9 cellular contexts compared by ENCODE assay signal in genomic region chr11:57322881-57323467, GRCh38. TPM values are rescaled to one million over a fixed set of nuclear protein-coding genes. Genes with fewer than 3 reads are reported as not detected.
A peak's percentile ranks its signal among the peaks of the same experiment; 100 is the strongest.
DNase-seq lines count a peak whose midpoint lies in the region; ATAC-seq and TF ChIP-seq lines count a peak whose summit lies in the region.
"Had no signal": no experiment of that assay in that cellular context is flagged by ENCODE, and none has a peak within 500 bp of the region (broad histone marks: within the 10 kb centered on the region; RNA-seq: fewer than 3 reads in every experiment).

No MANE protein-coding gene starts in this region.

- H3K27ac Mint-ChIP-seq in activated T-cell treated with anti-CD3 and anti-CD28 coated beads, Interleukin-2, amount 50 U/mL, for 24 hours = peak overlapping the region; percentile 90

- intact Hi-C loops in right lobe of liver (cut with DNase I) (no loop called here), sciatic nerve (cut with DNase I) (no loop called here)

- ATAC-seq in right lobe of liver = no peak
- no peak for ATAC-seq in HG03139 (IDR thresholded peaks at IDR 0.05; ENCODE audit: unreplicated experiment)
- ATAC-seq in GM19328 (IDR thresholded peaks at IDR 0.05; ENCODE audit: unreplicated experiment) = no peak
- no peak for ATAC-seq in sciatic nerve

- H3K9me3 Mint-ChIP-seq in activated T-cell treated with anti-CD3 and anti-CD28 coated beads, Interleukin-2, amount 50 U/mL, for 24 hours = no peaks in the 10 kb centered on the region

- no peaks in the 10 kb centered on the region for H3K27me3 ChIP-seq in right lobe of liver
- H3K27me3 ChIP-seq in thymus (ENCODE audit: control insufficient read depth, insufficient read depth) = no peaks in the 10 kb centered on the region

- H3K4me1 ChIP-seq in right lobe of liver (peaks cover 0 to 54% (median 22%) of the 10 kb centered on the region in 4 donors), thymus (ENCODE audit: control insufficient read depth, insufficient read depth, low read length) (peaks cover 17% of the 10 kb centered on the region)

- H3K9me3 ChIP-seq in right lobe of liver (no peaks in the 10 kb centered on the region), thymus (ENCODE audit: control insufficient read depth) (no peaks in the 10 kb centered on the region)

- in situ Hi-C loops in astrocyte of the spinal cord (cut with HindIII; ENCODE audit: low sequenced_read_pairs) = no loop called here

- no peaks in the 10 kb centered on the region for H3K27me3 Mint-ChIP-seq in activated T-cell treated with anti-CD3 and anti-CD28 coated beads, Interleukin-2, amount 50 U/mL, for 24 hours

- TF ChIP-seq CTCF in astrocyte of the spinal cord (IDR thresholded peaks at IDR 0.05; ENCODE audit: low read depth, low read length) = peak; percentile 11
- no peak for TF ChIP-seq CTCF in right lobe of liver (IDR thresholded peaks at IDR 0.05)

- H3K4me1 Mint-ChIP-seq in activated T-cell treated with anti-CD3 and anti-CD28 coated beads, Interleukin-2, amount 50 U/mL, for 24 hours (ENCODE audit: low read depth) = peaks cover 56% of the 10 kb centered on the region

- DNase-seq in activated T-cell treated with anti-CD3 and anti-CD28 coated beads, Interleukin-2, amount 50 U/mL, for 24 hours = no peak
- DNase-seq in activated T-cell treated with anti-CD3 and anti-CD28 coated beads for 4 hours = no peak
- no peak for DNase-seq in astrocyte of the spinal cord (ENCODE audit: low read depth, low spot score)
- DNase-seq in right lobe of liver = no peak
- DNase-seq in sciatic nerve (ENCODE audit: low spot score) = no peak
- DNase-seq: activated CD8-positive, alpha-beta memory T cell treated with anti-CD3 and anti-CD28 coated beads, Interleukin-2, amount 50 U/mL, for 48 hours had no signal

- H3K4me3 ChIP-seq in astrocyte of the spinal cord (ENCODE audit: low read depth, low read length) (peak overlapping the region; percentile 84), right lobe of liver (peak overlapping the region in 2 of 3 donors; percentile 65 to 73), thymus (ENCODE audit: low read length) (no peak overlapping the region)

- WGBS in right lobe of liver (ENCODE audit: insufficient coverage, low coverage, low lambda C conversion rate, missing lambda C conversion rate) = 86% methylated on average over 1 of the region's 1 CpG
- 98% methylated on average over 1 of the region's 1 CpG for WGBS in thymus

- H3K4me3 Mint-ChIP-seq in activated T-cell treated with anti-CD3 and anti-CD28 coated beads, Interleukin-2, amount 50 U/mL, for 24 hours = peak overlapping the region; percentile 82

- TF ChIP-seq POLR2A in right lobe of liver (IDR thresholded peaks at IDR 0.05) = no peak

- H3K27ac ChIP-seq in right lobe of liver (peak overlapping the region; percentile 38 to 88 (median 73)), thymus (ENCODE audit: low read depth) (peak overlapping the region; percentile 48)

- peaks cover 45% of the 10 kb centered on the region for H3K36me3 Mint-ChIP-seq in activated T-cell treated with anti-CD3 and anti-CD28 coated beads, Interleukin-2, amount 50 U/mL, for 24 hours (ENCODE audit: low read depth)

- H3K36me3 ChIP-seq in right lobe of liver (peaks cover 0 to 15% (median 4%) of the 10 kb centered on the region in 4 donors), thymus (ENCODE audit: control insufficient read depth, insufficient read depth) (peaks cover 17% of the 10 kb centered on the region)

RNA-seq across cellular contexts. Expression of gene TNKS1BP1, which starts 1.8 kb away (rescaled TPM):
- total RNA-seq in right lobe of liver = 100 to 1,000 TPM in 2 of 6 experiments, 10 to 100 TPM in 4; 52.4 to 124 (median 92.7) TPM
- polyA plus RNA-seq in thymus = 237 TPM
- total RNA-seq in sciatic nerve = 178 TPM

RNA-seq across cellular contexts. Expression of gene SSRP1, which starts 12.7 kb away (rescaled TPM):
- total RNA-seq in right lobe of liver = 10 to 100 TPM; 24.5 to 47.9 (median 29.9) TPM
- polyA plus RNA-seq in thymus = 48.8 TPM
- total RNA-seq in sciatic nerve = 54.9 TPM

RNA-seq across cellular contexts. Expression of gene P2RX3, which starts 15.2 kb away (rescaled TPM):
- total RNA-seq in right lobe of liver (1 to 10 TPM in 1 of 6 experiments, under 1 TPM in 3, not detected in 2; 0.63 to 2.1 (median 0.77) TPM), sciatic nerve (not detected)
- polyA plus RNA-seq in thymus = 0.02 TPM

RNA-seq across cellular contexts. Expression of gene PRG3, which starts 58.0 kb away (rescaled TPM):
- total RNA-seq in right lobe of liver = not detected
- 2.5 TPM for polyA plus RNA-seq in thymus
- total RNA-seq in sciatic nerve = not detected
